Comparison of ENCODE assay signal across 17 cellular contexts in the genomic region with DNA sequence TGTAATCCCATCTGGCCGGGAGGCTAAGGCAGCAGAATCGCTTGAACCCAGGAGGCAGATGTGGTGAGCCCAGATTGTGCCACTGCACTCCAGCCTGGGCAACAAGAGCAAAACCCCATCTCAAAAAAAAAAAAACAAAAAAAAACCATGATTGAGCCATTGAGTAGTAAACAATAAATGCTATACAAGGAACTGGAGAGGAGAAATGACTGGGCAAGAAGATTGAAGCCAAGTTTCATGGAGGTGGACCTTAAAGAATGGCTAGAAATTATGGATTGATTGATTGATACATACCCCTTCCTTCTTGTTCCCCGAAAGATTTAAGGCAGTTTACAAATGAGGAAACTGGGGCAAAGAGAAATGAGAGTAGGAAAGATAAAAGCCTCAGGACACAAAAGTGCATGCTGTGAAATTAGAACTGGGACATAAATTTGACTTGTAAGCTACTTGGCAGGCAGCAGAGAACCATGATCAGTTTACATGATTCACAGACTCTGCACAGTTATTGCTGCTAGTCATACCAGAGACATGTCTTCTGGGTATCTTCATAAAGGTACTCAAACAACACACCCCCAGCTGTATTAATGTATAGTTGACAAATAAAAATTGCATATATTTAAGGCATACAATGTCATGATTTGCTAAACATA. TPM values are rescaled to one million over a fixed set of nuclear protein-coding genes. Genes with fewer than 3 reads are reported as not detected.
DNase-seq lines count a peak whose midpoint lies in the region; ATAC-seq and TF ChIP-seq lines count a peak whose summit lies in the region.
"Had no signal": no experiment of that assay in that cellular context is flagged by ENCODE, and none has a peak within 500 bp of the region (broad histone marks: within the 10 kb centered on the region; RNA-seq: fewer than 3 reads in every experiment).

No MANE protein-coding gene starts in this region.

- no peak overlapping the region for H3K4me3 Mint-ChIP-seq in T-helper 2 cell treated with Interferon-gamma antibody and Interleukin-4, amounts not matched to agents 5 μg/mL and 100 μg/mL, for 36 hours
- H3K4me3 Mint-ChIP-seq in HFFc6, result peak overlapping the region; percentile 51
- H3K4me3 Mint-ChIP-seq: central memory CD8-positive, alpha-beta T cell; WTC11 had no signal

- H3K9me3 ChIP-seq in psoas muscle, result no peaks in the 10 kb centered on the region
- H3K9me3 ChIP-seq: A549, transverse colon had no signal

- ATAC-seq in psoas muscle (peak; percentile 89 to 97 (median 92)), HG03571 (IDR thresholded peaks at IDR 0.05; ENCODE audit: unreplicated experiment) (no peak), HG03439 (IDR thresholded peaks at IDR 0.05; ENCODE audit: unreplicated experiment) (no peak)
- ATAC-seq: A549, WTC11 had no signal

- H3K27me3 ChIP-seq in brain microvascular endothelial cell (replicated peaks), result no peaks in the 10 kb centered on the region
- H3K27me3 ChIP-seq in psoas muscle (ENCODE audit: insufficient read depth in 3 of 3, low read length in 2 of 3), result no peaks in the 10 kb centered on the region
- H3K27me3 ChIP-seq: transverse colon had no signal

- H3K36me3 ChIP-seq in brain microvascular endothelial cell (replicated peaks) (peaks cover 24% of the 10 kb centered on the region), psoas muscle (ENCODE audit: insufficient read depth in 1 of 2, low read depth in 1 of 2) (peaks cover 10 to 92% of the 10 kb centered on the region in 2 donors)

- no peaks in the 10 kb centered on the region for H3K9me3 Mint-ChIP-seq in T-helper 2 cell treated with Interferon-gamma antibody and Interleukin-4, amounts not matched to agents 5 μg/mL and 100 μg/mL, for 36 hours
- H3K9me3 Mint-ChIP-seq in HFFc6, result no peaks in the 10 kb centered on the region
- H3K9me3 Mint-ChIP-seq: central memory CD8-positive, alpha-beta T cell; WTC11 had no signal

- peak overlapping the region; percentile 53 for H3K27ac Mint-ChIP-seq in T-helper 2 cell treated with Interferon-gamma antibody and Interleukin-4, amounts not matched to agents 5 μg/mL and 100 μg/mL, for 36 hours
- peak overlapping the region; percentile 86 for H3K27ac Mint-ChIP-seq in HFFc6
- H3K27ac Mint-ChIP-seq: WTC11 had no signal

- in situ Hi-C loops in brain microvascular endothelial cell (cut with HindIII; ENCODE audit: low pct_ligation_motif_present, low sequenced_read_pairs), result no loop called here

- peaks cover 46% of the 10 kb centered on the region for H3K36me3 Mint-ChIP-seq in T-helper 2 cell treated with Interferon-gamma antibody and Interleukin-4, amounts not matched to agents 5 μg/mL and 100 μg/mL, for 36 hours (ENCODE audit: low read depth)
- H3K36me3 Mint-ChIP-seq in HFFc6 (ENCODE audit: low read depth), result peaks cover 40% of the 10 kb centered on the region

- peaks cover 24% of the 10 kb centered on the region for H3K4me1 ChIP-seq in psoas muscle
- H3K4me1 ChIP-seq: A549, transverse colon had no signal

- no peak overlapping the region for H3K4me3 ChIP-seq in brain microvascular endothelial cell (ENCODE audit: low read depth, low read length)
- H3K4me3 ChIP-seq in psoas muscle, result peak overlapping the region; percentile 12
- H3K4me3 ChIP-seq: A549, transverse colon had no signal

- 33 to 50% (median 46%) methylated on average over 3 of the region's 3 CpGs for WGBS in psoas muscle, 3 donors

- TF ChIP-seq CTCF in HFFc6 (IDR thresholded peaks at IDR 0.05) (no peak), brain microvascular endothelial cell (IDR thresholded peaks at IDR 0.05; ENCODE audit: low read depth, low read length, missing control alignments) (no peak), psoas muscle (IDR thresholded peaks at IDR 0.05) (no peak)

- H3K4me1 Mint-ChIP-seq in T-helper 2 cell treated with Interferon-gamma antibody and Interleukin-4, amounts not matched to agents 5 μg/mL and 100 μg/mL, for 36 hours (ENCODE audit: low read depth), result peaks cover 8% of the 10 kb centered on the region
- H3K4me1 Mint-ChIP-seq in HFFc6 (ENCODE audit: low read depth), result peaks cover 34% of the 10 kb centered on the region
- H3K4me1 Mint-ChIP-seq: WTC11 had no signal

- intact Hi-C loops in psoas muscle (cut with DNase I), result no loop called here

- H3K27me3 Mint-ChIP-seq in T-helper 2 cell treated with Interferon-gamma antibody and Interleukin-4, amounts not matched to agents 5 μg/mL and 100 μg/mL, for 36 hours (ENCODE audit: low read depth), result no peaks in the 10 kb centered on the region
- H3K27me3 Mint-ChIP-seq in HFFc6 (ENCODE audit: insufficient read depth), result no peaks in the 10 kb centered on the region
- H3K27me3 Mint-ChIP-seq: central memory CD8-positive, alpha-beta T cell had no signal

- H3K27ac ChIP-seq in brain microvascular endothelial cell, result peak overlapping the region; percentile 68
- peak overlapping the region; percentile 77 for H3K27ac ChIP-seq in psoas muscle
- H3K27ac ChIP-seq: A549, transverse colon had no signal

- DNase-seq in T-helper 2 cell treated with Interferon-gamma antibody and Interleukin-4, amounts not matched to agents 5 μg/mL and 100 μg/mL, for 36 hours (ENCODE audit: low spot score), result no peak
- DNase-seq in T-helper 2 cell, result no peak
- peak; percentile 71 for DNase-seq in HFFc6
- DNase-seq in brain microvascular endothelial cell, result peak; percentile 30
- no peak for DNase-seq in psoas muscle
- no peak for DNase-seq in HuH-7.5 (ENCODE audit: low spot score)
- DNase-seq: KG1; NCI-H1694 treated with DMSO at 0.1 percent for 48 hours; stimulated activated CD4-positive, alpha-beta T cell treated with anti-CD3 and anti-CD28 coated beads, Interleukin-12 subunit alpha, Interleukin-12 subunit beta, amount 100 ng/mL, for 4 hours; transverse colon had no signal

RNA-seq across cellular contexts. Expression of gene MRPS14, which starts 7.0 kb away (rescaled TPM):
- total RNA-seq in HFFc6 (2021; fragmentation: NEBNext Ultra II Directional; extraction: Animal tissue kit (Norgen Biotek cat#: 25700)), result 10 to 100 TPM; 30.1 to 43.4 (median 36.6) TPM
- 10 to 100 TPM; 21.6 to 27.4 (median 24.3) TPM for total RNA-seq in psoas muscle
- polyA plus RNA-seq in psoas muscle, result 10 to 100 TPM; 21.8 to 40.7 (median 29.6) TPM

RNA-seq across cellular contexts. Expression of gene CACYBP, which starts 16.5 kb away (rescaled TPM):
- total RNA-seq in HFFc6 (2021; fragmentation: NEBNext Ultra II Directional; extraction: Animal tissue kit (Norgen Biotek cat#: 25700)), result 100 to 1,000 TPM in 5 of 6 experiments, 10 to 100 TPM in 1; 89.9 to 164 (median 142) TPM
- 100 to 1,000 TPM in 1 of 4 donors, 10 to 100 TPM in 3; 69.4 to 113 (median 77.2) TPM for total RNA-seq in psoas muscle
- polyA plus RNA-seq in psoas muscle, result 100 to 1,000 TPM in 2 of 3 donors, 10 to 100 TPM in 1; 94.3 to 260 (median 156) TPM

RNA-seq across cellular contexts. Expression of gene TNN, which starts 51.4 kb away (rescaled TPM):
- total RNA-seq in HFFc6 (2021; fragmentation: NEBNext Ultra II Directional; extraction: Animal tissue kit (Norgen Biotek cat#: 25700)), result not detected
- not detected for total RNA-seq in psoas muscle
- under 1 TPM in 2 of 3 donors, not detected in 1; 0.01 TPM for polyA plus RNA-seq in psoas muscle
- total RNA-seq: lung microvascular endothelial cell, SK-MEL-5 had no signal
- polyA plus RNA-seq: A549 had no signal

Comparison
In these comparisons a context has a peak if more than half of its experiments do, and no peak if none do; other contexts are left out.
1. DNase-seq: peak in HFFc6 (single experiment) and brain microvascular endothelial cell (single experiment); none in T-helper 2 cell treated with Interferon-gamma antibody and Interleukin-4, amounts not matched to agents 5 μg/mL and 100 μg/mL, for 36 hours (single experiment), T-helper 2 cell (0 of 5), psoas muscle (0 of 2) and HuH-7.5 (single experiment).
2. ATAC-seq: peak in psoas muscle (4 of 4); none in HG03571 (single experiment) and HG03439 (single experiment).